ENCODE assay signal across 24 cellular contexts in genomic region chr1:32780005-32780404, GRCh38.
"Had no signal": no experiment of that assay in that cellular context is flagged by ENCODE, and none has a peak within 500 bp of the region (broad histone marks: within the 10 kb centered on the region; RNA-seq: fewer than 3 reads in every experiment).

No MANE protein-coding gene starts in this region.

- H3K9me3 ChIP-seq: heart right ventricle, tibial nerve had no signal

- H3K27ac ChIP-seq: brain microvascular endothelial cell, coronary artery, heart right ventricle, tibial nerve had no signal

- H3K4me3 ChIP-seq: coronary artery, heart right ventricle, lung, skin epidermis, tibial nerve had no signal

- FAIRE-seq: frontal cortex, TTC549 had no signal

- ATAC-seq: activated naive CD4-positive, alpha-beta T cell treated with anti-CD3 and anti-CD28 coated beads, Interleukin-2, amount 50 U/mL, for 72 hours; right cardiac atrium; WTC11 had no signal

- H3K27ac Mint-ChIP-seq: activated T-helper 2 cell treated with anti-CD3 and anti-CD28 coated beads, Interferon-gamma antibody, Interleukin-2, Interleukin-4, amounts not matched to agents 10 μg/mL and 5 μg/mL and 100 μg/mL, durations not matched to agents 14 hours and 24 hours and 36 hours; WTC11 had no signal

- H3K4me3 Mint-ChIP-seq: central memory CD8-positive, alpha-beta T cell; natural killer cell; WTC11 had no signal

- H3K4me1 Mint-ChIP-seq: WTC11 had no signal

- H3K27me3 ChIP-seq: brain microvascular endothelial cell, heart right ventricle, tibial nerve had no signal

- H3K27me3 Mint-ChIP-seq: central memory CD8-positive, alpha-beta T cell had no signal

- H3K9me3 Mint-ChIP-seq: activated naive CD4-positive, alpha-beta T cell treated with anti-CD3 and anti-CD28 coated beads, Interleukin-2, amount 50 U/mL, for 72 hours; activated T-helper 2 cell treated with anti-CD3 and anti-CD28 coated beads, Interferon-gamma antibody, Interleukin-2, Interleukin-4, amounts not matched to agents 10 μg/mL and 5 μg/mL and 100 μg/mL, durations not matched to agents 14 hours and 24 hours and 36 hours; central memory CD8-positive, alpha-beta T cell; natural killer cell; WTC11 had no signal

- H3K4me1 ChIP-seq: heart right ventricle had no signal

- DNase-seq: activated CD4-positive, alpha-beta T cell treated with anti-CD3 and anti-CD28 coated beads for 48 hours; activated T-cell treated with anti-CD3 and anti-CD28 coated beads for 4 hours; amygdala; brain microvascular endothelial cell; effector CD8-positive, alpha-beta T cell; heart right ventricle; natural killer cell; nucleus accumbens; right cardiac atrium; stimulated activated CD4-positive, alpha-beta T cell treated with anti-CD3 and anti-CD28 coated beads, Interleukin-15, amount 100 ng/mL, for 24 hours; stimulated activated CD4-positive, alpha-beta T cell treated with anti-CD3 and anti-CD28 coated beads, Interleukin-4, amount 100 ng/mL, for 1 hour; stimulated activated naive CD4-positive, alpha-beta T cell; substantia nigra; T-helper 2 cell had no signal
